9 cellular contexts compared by ENCODE assay signal in genomic region chr10:15858895-15859294, GRCh38. TPM values are rescaled to one million over a fixed set of nuclear protein-coding genes. Genes with fewer than 3 reads are reported as not detected.
A peak's percentile ranks its signal among the peaks of the same experiment; 100 is the strongest.
DNase-seq lines count a peak whose midpoint lies in the region; ATAC-seq, FAIRE-seq and TF ChIP-seq lines count a peak whose summit lies in the region.
"Had no signal": no experiment of that assay in that cellular context is flagged by ENCODE, and none has a peak within 500 bp of the region (broad histone marks: within the 10 kb centered on the region; RNA-seq: fewer than 3 reads in every experiment).

No MANE protein-coding gene starts in this region.

- H3K27me3 ChIP-seq in keratinocyte (ENCODE audit: control insufficient read depth, extremely low read depth, insufficient read depth, low read length) (no peaks in the 10 kb centered on the region), tibial artery (no peaks in the 10 kb centered on the region)
- H3K27me3 ChIP-seq in effector memory CD4-positive, alpha-beta T cell (replicated peaks; ENCODE audit: control insufficient read depth, insufficient read depth, low read length, poor library complexity, severe bottlenecking), result no peaks in the 10 kb centered on the region

- peak overlapping the region; percentile 81 for H3K4me2 ChIP-seq in keratinocyte (ENCODE audit: control insufficient read depth, extremely low read depth, insufficient read depth, low read depth, low read length)

- peak overlapping the region; percentile 45 for H3K4me3 Mint-ChIP-seq in activated naive CD4-positive, alpha-beta T cell treated with anti-CD3 and anti-CD28 coated beads for 36 hours
- H3K4me3 Mint-ChIP-seq in activated T-helper 1 cell treated with anti-CD3 and anti-CD28 coated beads, Interleukin-12 subunit alpha, Interleukin-12 subunit beta, Interleukin-2, Interleukin-4 antibody, amounts not matched to agents 30 ng/mL and 10 ng/mL and 1 ng/mL, durations not matched to agents 14 hours and 24 hours and 36 hours, result peak overlapping the region; percentile 85

- no peak overlapping the region for H3K27ac Mint-ChIP-seq in activated naive CD4-positive, alpha-beta T cell treated with anti-CD3 and anti-CD28 coated beads for 36 hours
- no peak overlapping the region for H3K27ac Mint-ChIP-seq in activated T-helper 1 cell treated with anti-CD3 and anti-CD28 coated beads, Interleukin-12 subunit alpha, Interleukin-12 subunit beta, Interleukin-2, Interleukin-4 antibody, amounts not matched to agents 30 ng/mL and 10 ng/mL and 1 ng/mL, durations not matched to agents 14 hours and 24 hours and 36 hours

- ATAC-seq in HG03135 (IDR thresholded peaks at IDR 0.05; ENCODE audit: unreplicated experiment), result no peak

- no peak for DNase-seq in activated naive CD4-positive, alpha-beta T cell treated with anti-CD3 and anti-CD28 coated beads for 36 hours
- DNase-seq in activated naive CD4-positive, alpha-beta T cell treated with Interleukin-2 at 50 U/mL for 16 hours, result no peak
- DNase-seq in activated T-helper 1 cell treated with anti-CD3 and anti-CD28 coated beads, Interleukin-12 subunit alpha, Interleukin-12 subunit beta, Interleukin-2, Interleukin-4 antibody, amounts not matched to agents 30 ng/mL and 10 ng/mL and 1 ng/mL, durations not matched to agents 14 hours and 24 hours and 36 hours (ENCODE audit: low spot score), result no peak
- DNase-seq in keratinocyte (ENCODE audit: low read depth, low spot score), result no peak
- no peak for DNase-seq in tibial artery
- DNase-seq in NCI-H345 (lab: John Stamatoyannopoulos, UW), result no peak
- DNase-seq in effector memory CD4-positive, alpha-beta T cell, result no peak
- DNase-seq: MV-4-11 had no signal

- peaks cover 13% of the 10 kb centered on the region for H3K36me3 Mint-ChIP-seq in activated naive CD4-positive, alpha-beta T cell treated with anti-CD3 and anti-CD28 coated beads for 36 hours (ENCODE audit: low read depth)
- H3K36me3 Mint-ChIP-seq in activated T-helper 1 cell treated with anti-CD3 and anti-CD28 coated beads, Interleukin-12 subunit alpha, Interleukin-12 subunit beta, Interleukin-2, Interleukin-4 antibody, amounts not matched to agents 30 ng/mL and 10 ng/mL and 1 ng/mL, durations not matched to agents 14 hours and 24 hours and 36 hours (ENCODE audit: low read depth), result peaks cover 11% of the 10 kb centered on the region

- H3K9me1 ChIP-seq in keratinocyte (ENCODE audit: control insufficient read depth, extremely low read depth, insufficient read depth, low read length), result no peaks in the 10 kb centered on the region

- H4K20me1 ChIP-seq in keratinocyte (ENCODE audit: control insufficient read depth, extremely low read depth, insufficient read depth, low read length), result no peaks in the 10 kb centered on the region

- TF ChIP-seq CTCF in keratinocyte (optimal IDR thresholded peaks at IDR 0.05 in 1 of 3, IDR thresholded peaks at IDR 0.05 in 1 of 3, conservative IDR thresholded peaks at IDR 0.05 in 1 of 3; ENCODE audit: extremely low read depth in 1 of 3, insufficient read depth in 2 of 3, low read length in 3 of 3) (no peak), tibial artery (IDR thresholded peaks at IDR 0.05) (no peak)

- H3K9ac ChIP-seq in keratinocyte (ENCODE audit: control insufficient read depth, extremely low read depth, insufficient read depth, low read length), result no peak overlapping the region

- intact Hi-C loops in activated naive CD4-positive, alpha-beta T cell treated with anti-CD3 and anti-CD28 coated beads for 36 hours (cut with micrococcal nuclease), result no loop called here
- intact Hi-C loops in activated T-helper 1 cell treated with anti-CD3 and anti-CD28 coated beads, Interleukin-12 subunit alpha, Interleukin-12 subunit beta, Interleukin-2, Interleukin-4 antibody, amounts not matched to agents 30 ng/mL and 10 ng/mL and 1 ng/mL, durations not matched to agents 14 hours and 24 hours and 36 hours (cut with micrococcal nuclease), result no loop called here
- intact Hi-C loops in tibial artery (cut with DNase I; ENCODE audit: low total_unique reads), result no loop called here

- peaks cover 12% of the 10 kb centered on the region for H3K4me1 ChIP-seq in keratinocyte (ENCODE audit: control insufficient read depth, extremely low read depth, insufficient read depth, low read length)
- H3K4me1 ChIP-seq in tibial artery, result peaks cover 0 to 36% (median 13%) of the 10 kb centered on the region in 4 donors
- peaks cover 16% of the 10 kb centered on the region for H3K4me1 ChIP-seq in effector memory CD4-positive, alpha-beta T cell (ENCODE audit: control insufficient read depth, insufficient read depth, low read length, poor library complexity, severe bottlenecking)

- no peaks in the 10 kb centered on the region for H3K9me3 ChIP-seq in keratinocyte (ENCODE audit: control insufficient read depth, low read depth, low read length)
- H3K9me3 ChIP-seq in tibial artery, result no peaks in the 10 kb centered on the region
- H3K9me3 ChIP-seq in effector memory CD4-positive, alpha-beta T cell (ENCODE audit: control insufficient read depth, low read length), result no peaks in the 10 kb centered on the region

- no peaks in the 10 kb centered on the region for H3K9me3 Mint-ChIP-seq in activated naive CD4-positive, alpha-beta T cell treated with anti-CD3 and anti-CD28 coated beads for 36 hours
- no peaks in the 10 kb centered on the region for H3K9me3 Mint-ChIP-seq in activated T-helper 1 cell treated with anti-CD3 and anti-CD28 coated beads, Interleukin-12 subunit alpha, Interleukin-12 subunit beta, Interleukin-2, Interleukin-4 antibody, amounts not matched to agents 30 ng/mL and 10 ng/mL and 1 ng/mL, durations not matched to agents 14 hours and 24 hours and 36 hours

- H3K27ac ChIP-seq in keratinocyte (ENCODE audit: control insufficient read depth, insufficient read depth, low read length) (no peak overlapping the region), tibial artery (no peak overlapping the region)
- H3K27ac ChIP-seq in effector memory CD4-positive, alpha-beta T cell (ENCODE audit: insufficient read depth, low read length, poor library complexity, severe bottlenecking), result no peak overlapping the region

- dilution Hi-C loops in keratinocyte (cut with MboI; ENCODE audit: extremely low pct_ligation_motif_present, low sequenced_read_pairs), result no loop called here

- H3K79me2 ChIP-seq in keratinocyte (ENCODE audit: control insufficient read depth, insufficient read depth, low read length), result peaks cover 47% of the 10 kb centered on the region

- H3K27me3 Mint-ChIP-seq in activated naive CD4-positive, alpha-beta T cell treated with anti-CD3 and anti-CD28 coated beads for 36 hours (ENCODE audit: low read depth), result no peaks in the 10 kb centered on the region
- peaks cover 9% of the 10 kb centered on the region for H3K27me3 Mint-ChIP-seq in activated T-helper 1 cell treated with anti-CD3 and anti-CD28 coated beads, Interleukin-12 subunit alpha, Interleukin-12 subunit beta, Interleukin-2, Interleukin-4 antibody, amounts not matched to agents 30 ng/mL and 10 ng/mL and 1 ng/mL, durations not matched to agents 14 hours and 24 hours and 36 hours (ENCODE audit: insufficient read depth)

- peaks cover 33% of the 10 kb centered on the region for H3K4me1 Mint-ChIP-seq in activated naive CD4-positive, alpha-beta T cell treated with anti-CD3 and anti-CD28 coated beads for 36 hours (ENCODE audit: low read depth)
- H3K4me1 Mint-ChIP-seq in activated T-helper 1 cell treated with anti-CD3 and anti-CD28 coated beads, Interleukin-12 subunit alpha, Interleukin-12 subunit beta, Interleukin-2, Interleukin-4 antibody, amounts not matched to agents 30 ng/mL and 10 ng/mL and 1 ng/mL, durations not matched to agents 14 hours and 24 hours and 36 hours (ENCODE audit: low read depth), result peaks cover 36% of the 10 kb centered on the region

- CTCF ChIA-PET in activated naive CD4-positive, alpha-beta T cell treated with anti-CD3 and anti-CD28 coated beads for 36 hours (lab: Charles Lee), result interaction anchor here (0.6 to 0.8 kb wide), 2 partner anchors 42 to 43 kb away, joined by 3 read pairs; no protein-coding TSS in a partner anchor

- no peak for FAIRE-seq in keratinocyte (lab: Jason Lieb, UNC)

- H2AFZ ChIP-seq in keratinocyte (ENCODE audit: control insufficient read depth, low read length), result no peak overlapping the region

- H3K4me3 ChIP-seq in keratinocyte (ENCODE audit: control insufficient read depth in 2 of 3, extremely low read depth in 1 of 3, insufficient read depth in 2 of 3, low read depth in 1 of 3, low read length in 3 of 3) (peak overlapping the region; percentile 84 to 98 (median 89)), tibial artery (peak overlapping the region; percentile 69 to 83)
- no peak overlapping the region for H3K4me3 ChIP-seq in effector memory CD4-positive, alpha-beta T cell (ENCODE audit: insufficient read depth, low read depth, low read length, poor library complexity, severe bottlenecking)

- H3K36me3 ChIP-seq in keratinocyte (ENCODE audit: control insufficient read depth in 2 of 2, extremely low read depth in 1 of 2, insufficient read depth in 2 of 2, low read length in 2 of 2) (no peaks in the 10 kb centered on the region), tibial artery (no peaks in the 10 kb centered on the region)
- peaks cover 3% of the 10 kb centered on the region for H3K36me3 ChIP-seq in effector memory CD4-positive, alpha-beta T cell (ENCODE audit: control insufficient read depth, insufficient read depth, low read length)

RNA-seq across cellular contexts. Expression of gene MINDY3, which starts 1.4 kb away (rescaled TPM):
- 10 to 100 TPM in 1 of 2 experiments, 1 to 10 TPM in 1; 9.0 to 12.0 TPM for total RNA-seq in activated naive CD4-positive, alpha-beta T cell treated with anti-CD3 and anti-CD28 coated beads for 36 hours
- total RNA-seq in activated T-helper 1 cell treated with anti-CD3 and anti-CD28 coated beads, Interleukin-12 subunit alpha, Interleukin-12 subunit beta, Interleukin-2, Interleukin-4 antibody, amounts not matched to agents 30 ng/mL and 10 ng/mL and 1 ng/mL, durations not matched to agents 14 hours and 24 hours and 36 hours, result 14.5 and 16.2 TPM in 2 replicates
- 14.9 to 22.1 TPM (median 16.1 TPM) in 3 replicates for polyA plus RNA-seq in keratinocyte
- 22.7 TPM for polyA plus RNA-seq in keratinocyte (2011; ENCODE audit: low read depth)
- polyA plus RNA-seq in keratinocyte (2011; cell fraction: cytosol; rRNA removed), result 11.8 and 21.5 TPM in 2 replicates
- polyA plus RNA-seq in keratinocyte (2011; cell fraction: nucleus; rRNA removed), result 21.5 and 29.1 TPM in 2 replicates
- polyA plus RNA-seq in keratinocyte (2012; ENCODE audit: low replicate concordance), result 13.5 and 16.9 TPM in 2 replicates
- 5.4 to 19.6 TPM (median 10.3 TPM) in 3 replicates for polyA minus RNA-seq in keratinocyte
- polyA minus RNA-seq in keratinocyte (2011; cell fraction: cytosol; rRNA and poly(A)+ RNA removed), result 19.2 TPM
- 14.4 and 22.6 TPM in 2 replicates for polyA minus RNA-seq in keratinocyte (2011; cell fraction: nucleus; rRNA and poly(A)+ RNA removed)
